23 cellular contexts compared by ENCODE assay signal in the genomic region with DNA sequence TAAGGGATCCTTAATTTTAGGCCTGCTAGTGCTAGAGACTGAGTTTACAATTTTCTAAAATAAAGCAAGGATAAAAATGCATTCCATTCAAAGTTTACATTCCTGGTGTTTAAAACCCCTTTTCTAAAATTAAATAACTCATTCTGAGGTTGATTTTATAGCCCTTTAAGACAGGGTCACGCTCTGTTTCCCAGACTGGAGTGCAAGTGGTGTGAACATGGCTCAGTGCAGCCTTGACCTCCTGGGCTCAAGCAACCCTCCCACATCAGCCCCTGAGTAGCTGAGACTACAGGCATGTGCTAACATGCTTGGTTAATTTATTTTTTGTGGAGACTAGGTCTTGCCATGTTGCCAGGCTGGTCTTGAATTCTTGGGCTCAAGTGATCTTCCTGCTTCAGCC. TPM values are rescaled to one million over a fixed set of nuclear protein-coding genes. Genes with fewer than 3 reads are reported as not detected.
A peak's percentile ranks its signal among the peaks of the same experiment; 100 is the strongest.
DNase-seq lines count a peak whose midpoint lies in the region; ATAC-seq and TF ChIP-seq lines count a peak whose summit lies in the region.
"Had no signal": no experiment of that assay in that cellular context is flagged by ENCODE, and none has a peak within 500 bp of the region (broad histone marks: within the 10 kb centered on the region; RNA-seq: fewer than 3 reads in every experiment).

No MANE protein-coding gene starts in this region.

- H3K79me2 ChIP-seq in SK-N-SH (ENCODE audit: insufficient read depth), result no peaks in the 10 kb centered on the region

- peaks cover 8% of the 10 kb centered on the region for H3F3A ChIP-seq in SK-N-SH (replicated peaks; ENCODE audit: insufficient read depth)

- no peak for TF ChIP-seq EP300 in SK-N-SH (IDR thresholded peaks at IDR 0.05; ENCODE audit: borderline replicate concordance in 1 of 2, low read depth in 1 of 2, low read length in 1 of 2)

- H3K36me3 ChIP-seq in SK-N-SH (replicated peaks in 1 of 2; ENCODE audit: control insufficient read depth in 1 of 2, insufficient read depth in 2 of 2, low read length in 1 of 2), result peaks cover 9 to 16% of the 10 kb centered on the region in 2 experiments
- H3K36me3 ChIP-seq in SK-N-MC (ENCODE audit: insufficient read depth, low read length), result peaks cover 21% of the 10 kb centered on the region
- H3K36me3 ChIP-seq: esophagus muscularis mucosa had no signal

- WGBS in SK-N-SH (ENCODE audit: low lambda C conversion rate), result 85% methylated on average over 1 of the region's 1 CpG

- H3K9me2 ChIP-seq in SK-N-SH, result no peaks in the 10 kb centered on the region

- H3K4me1 ChIP-seq in SK-N-SH (ENCODE audit: control insufficient read depth in 1 of 2, insufficient read depth in 2 of 2, low read depth in 1 of 2, low read length in 1 of 2), result no peaks in the 10 kb centered on the region
- H3K4me1 ChIP-seq: psoas muscle, testis had no signal

- POLR2A ChIA-PET in SK-N-SH (lab: Yijun Ruan, JAX), result no interaction called here

- DNase-seq in SK-N-SH, result no peak
- no peak for DNase-seq in SK-N-MC (ENCODE audit: low read depth, low spot score)
- DNase-seq in fibroblast of peridontal ligament (ENCODE audit: extremely low read depth), result peak; percentile 72
- DNase-seq in stimulated activated effector memory CD8-positive, alpha-beta T cell treated with anti-CD3 and anti-CD28 coated beads, Interleukin-12 subunit alpha, Interleukin-12 subunit beta, amount 100 ng/mL, for 72 hours (ENCODE audit: low spot score in 2 of 2), result no peak
- DNase-seq in central memory CD4-positive, alpha-beta T cell, result no peak
- DNase-seq in NCI-H510A (lab: John Stamatoyannopoulos, UW), result no peak
- DNase-seq in activated T-cell treated with anti-CD3 and anti-CD28 coated beads, Interleukin-2, amount 50 U/mL, for 1 hour, result no peak
- DNase-seq: activated CD8-positive, alpha-beta T cell treated with anti-CD3 and anti-CD28 coated beads for 36 hours; activated naive CD8-positive, alpha-beta T cell treated with anti-CD3 and anti-CD28 coated beads for 36 hours; CD4-positive, alpha-beta T cell; KBM-7; MV-4-11; NCI-H2081; NCI-H510A treated with DMSO at 0.1 percent for 48 hours; psoas muscle; Right ventricle myocardium superior; T-helper 1 cell; testis had no signal

- H3K4me2 ChIP-seq in SK-N-SH, result no peak overlapping the region

- no peaks in the 10 kb centered on the region for H3K27me3 ChIP-seq in SK-N-SH (ENCODE audit: insufficient read depth)
- H3K27me3 ChIP-seq: cardiac muscle cell, esophagus muscularis mucosa, testis had no signal

- TF ChIP-seq RAD21 in SK-N-SH (IDR thresholded peaks at IDR 0.05; ENCODE audit: low read length), result no peak

- no peak overlapping the region for H2AFZ ChIP-seq in SK-N-SH (ENCODE audit: low read depth)

- CTCF ChIA-PET in SK-N-SH (lab: Yijun Ruan, JAX), result interaction anchor here (1.2 kb wide), 1 partner anchor 87 kb away, joined by 3 read pairs; a partner anchor contains a TSS

- H3K36me3 Mint-ChIP-seq in stimulated activated effector memory CD8-positive, alpha-beta T cell treated with anti-CD3 and anti-CD28 coated beads, Interleukin-12 subunit alpha, Interleukin-12 subunit beta, amount 100 ng/mL, for 72 hours, result peaks cover 39% of the 10 kb centered on the region

- H3K9ac ChIP-seq in SK-N-SH (no peak overlapping the region), SK-N-MC (ENCODE audit: insufficient read length) (no peak overlapping the region)

- peak overlapping the region; percentile 49 for H3K27ac Mint-ChIP-seq in stimulated activated effector memory CD8-positive, alpha-beta T cell treated with anti-CD3 and anti-CD28 coated beads, Interleukin-12 subunit alpha, Interleukin-12 subunit beta, amount 100 ng/mL, for 72 hours
- H3K27ac Mint-ChIP-seq: activated CD8-positive, alpha-beta T cell treated with anti-CD3 and anti-CD28 coated beads for 36 hours; activated naive CD8-positive, alpha-beta T cell treated with anti-CD3 and anti-CD28 coated beads for 36 hours; CD4-positive, alpha-beta T cell had no signal

- H3K27ac ChIP-seq in SK-N-SH (ENCODE audit: low read depth in 2 of 2, low read length in 1 of 2) (no peak overlapping the region), SK-N-MC (peak overlapping the region; percentile 55)
- H3K27ac ChIP-seq: cardiac muscle cell, esophagus muscularis mucosa, psoas muscle, testis had no signal

- H3K9me3 Mint-ChIP-seq in stimulated activated effector memory CD8-positive, alpha-beta T cell treated with anti-CD3 and anti-CD28 coated beads, Interleukin-12 subunit alpha, Interleukin-12 subunit beta, amount 100 ng/mL, for 72 hours, result no peaks in the 10 kb centered on the region
- H3K9me3 Mint-ChIP-seq: activated CD8-positive, alpha-beta T cell treated with anti-CD3 and anti-CD28 coated beads for 36 hours; activated naive CD8-positive, alpha-beta T cell treated with anti-CD3 and anti-CD28 coated beads for 36 hours; CD4-positive, alpha-beta T cell; neural crest cell had no signal

- no peak overlapping the region for H3K4me3 Mint-ChIP-seq in stimulated activated effector memory CD8-positive, alpha-beta T cell treated with anti-CD3 and anti-CD28 coated beads, Interleukin-12 subunit alpha, Interleukin-12 subunit beta, amount 100 ng/mL, for 72 hours
- H3K4me3 Mint-ChIP-seq: activated CD8-positive, alpha-beta T cell treated with anti-CD3 and anti-CD28 coated beads for 36 hours; activated naive CD8-positive, alpha-beta T cell treated with anti-CD3 and anti-CD28 coated beads for 36 hours; CD4-positive, alpha-beta T cell; neural crest cell had no signal

- ATAC-seq in SK-N-SH treated with all-trans-retinoic acid at 6 μM for 48 hours, result peak; percentile 43
- no peak for ATAC-seq in stimulated activated effector memory CD8-positive, alpha-beta T cell treated with anti-CD3 and anti-CD28 coated beads, Interleukin-12 subunit alpha, Interleukin-12 subunit beta, amount 100 ng/mL, for 72 hours
- ATAC-seq: activated CD8-positive, alpha-beta T cell treated with anti-CD3 and anti-CD28 coated beads for 36 hours; HCT116 had no signal

- no peak overlapping the region for H3K4me3 ChIP-seq in SK-N-SH (ENCODE audit: low read depth in 2 of 2, low read length in 1 of 2)
- H3K4me3 ChIP-seq in SK-N-MC, result no peak overlapping the region
- H3K4me3 ChIP-seq: cardiac muscle cell, esophagus muscularis mucosa, psoas muscle, testis had no signal

- H3K9me3 ChIP-seq in SK-N-SH (no peaks in the 10 kb centered on the region), SK-N-MC (ENCODE audit: low read depth, low read length) (no peaks in the 10 kb centered on the region)
- H3K9me3 ChIP-seq: esophagus muscularis mucosa, psoas muscle, testis had no signal

- no peaks in the 10 kb centered on the region for H4K20me1 ChIP-seq in SK-N-SH (ENCODE audit: insufficient read depth)

- H3K4me1 Mint-ChIP-seq in stimulated activated effector memory CD8-positive, alpha-beta T cell treated with anti-CD3 and anti-CD28 coated beads, Interleukin-12 subunit alpha, Interleukin-12 subunit beta, amount 100 ng/mL, for 72 hours, result no peaks in the 10 kb centered on the region
- H3K4me1 Mint-ChIP-seq: neural crest cell had no signal

- TF ChIP-seq CTCF in SK-N-SH (IDR thresholded peaks at IDR 0.05), result no peak

TF ChIP-seq in SK-N-SH treated with all-trans-retinoic acid at 6 μM for 48 hours, 23 proteins besides CTCF, POLR2A, EP300 and RAD21:
- TF ChIP-seq TOX (CRISPR knock-in tag; IDR thresholded peaks at IDR 0.05; ENCODE audit: borderline replicate concordance) (no peak), ESRRG (CRISPR knock-in tag; IDR thresholded peaks at IDR 0.05) (no peak), ISL1 (CRISPR knock-in tag; IDR thresholded peaks at IDR 0.05) (no peak), BACH2 (CRISPR knock-in tag; IDR thresholded peaks at IDR 0.05; ENCODE audit: borderline replicate concordance) (no peak), OSR1 (CRISPR knock-in tag; IDR thresholded peaks at IDR 0.05) (no peak), ZNF8 (CRISPR knock-in tag; IDR thresholded peaks at IDR 0.05) (no peak), ZNF70 (CRISPR knock-in tag; IDR thresholded peaks at IDR 0.05) (no peak), ZNF565 (CRISPR knock-in tag; conservative IDR thresholded peaks at IDR 0.05; ENCODE audit: low read depth) (no peak), CSDC2 (CRISPR knock-in tag; IDR thresholded peaks at IDR 0.05) (no peak)
TF ChIP-seq in SK-N-SH treated with all-trans-retinoic acid at 6 μM for 48 hours: peak in this region for 0.

TF ChIP-seq in SK-N-SH, 30 proteins besides CTCF, POLR2A, EP300 and RAD21:
- no peak for TF ChIP-seq NRF1 (IDR thresholded peaks at IDR 0.05; ENCODE audit: low read depth, low read length)
- TF ChIP-seq, protein P1, sequence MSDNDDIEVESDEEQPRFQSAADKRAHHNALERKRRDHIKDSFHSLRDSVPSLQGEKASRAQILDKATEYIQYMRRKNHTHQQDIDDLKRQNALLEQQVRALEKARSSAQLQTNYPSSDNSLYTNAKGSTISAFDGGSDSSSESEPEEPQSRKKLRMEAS (IDR thresholded peaks at IDR 0.05; ENCODE audit: low read depth), result no peak
- TF ChIP-seq SIN3A (IDR thresholded peaks at IDR 0.05; ENCODE audit: borderline replicate concordance, low read depth, low read length), result no peak
- TF ChIP-seq, protein P2, sequence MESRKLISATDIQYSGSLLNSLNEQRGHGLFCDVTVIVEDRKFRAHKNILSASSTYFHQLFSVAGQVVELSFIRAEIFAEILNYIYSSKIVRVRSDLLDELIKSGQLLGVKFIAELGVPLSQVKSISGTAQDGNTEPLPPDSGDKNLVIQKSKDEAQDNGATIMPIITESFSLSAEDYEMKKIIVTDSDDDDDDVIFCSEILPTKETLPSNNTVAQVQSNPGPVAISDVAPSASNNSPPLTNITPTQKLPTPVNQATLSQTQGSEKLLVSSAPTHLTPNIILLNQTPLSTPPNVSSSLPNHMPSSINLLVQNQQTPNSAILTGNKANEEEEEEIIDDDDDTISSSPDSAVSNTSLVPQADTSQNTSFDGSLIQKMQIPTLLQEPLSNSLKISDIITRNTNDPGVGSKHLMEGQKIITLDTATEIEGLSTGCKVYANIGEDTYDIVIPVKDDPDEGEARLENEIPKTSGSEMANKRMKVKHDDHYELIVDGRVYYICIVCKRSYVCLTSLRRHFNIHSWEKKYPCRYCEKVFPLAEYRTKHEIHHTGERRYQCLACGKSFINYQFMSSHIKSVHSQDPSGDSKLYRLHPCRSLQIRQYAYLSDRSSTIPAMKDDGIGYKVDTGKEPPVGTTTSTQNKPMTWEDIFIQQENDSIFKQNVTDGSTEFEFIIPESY (IDR thresholded peaks at IDR 0.05; ENCODE audit: borderline replicate concordance, low read depth), result no peak
- TF ChIP-seq GATA2 (CRISPR knock-in tag; IDR thresholded peaks at IDR 0.05), result no peak
- no peak for TF ChIP-seq GABPA (IDR thresholded peaks at IDR 0.05; ENCODE audit: low read depth)
- TF ChIP-seq FOXM1 (IDR thresholded peaks at IDR 0.05; ENCODE audit: low read depth), result no peak
- no peak for TF ChIP-seq TCF12 (IDR thresholded peaks at IDR 0.05)

RNA-seq across cellular contexts. Expression of a gene that starts 6.8 kb away (rescaled TPM):
- 0.41 and 0.58 TPM in 2 replicates for polyA plus RNA-seq in SK-N-SH (2012; rRNA removed)
- 0.58 and 0.94 TPM in 2 replicates for polyA plus RNA-seq in SK-N-SH (2012; cell fraction: cytosol; rRNA removed)
- 1.5 and 2.3 TPM in 2 replicates for polyA plus RNA-seq in SK-N-SH (2012; cell fraction: nucleus; rRNA removed)

RNA-seq across cellular contexts. Expression of a gene that starts 36.0 kb away (rescaled TPM):
- polyA plus RNA-seq in SK-N-SH (2012; rRNA removed), result 35.9 and 50.1 TPM in 2 replicates
- 61.6 and 66.2 TPM in 2 replicates for polyA plus RNA-seq in SK-N-SH (2012; cell fraction: cytosol; rRNA removed)
- 16.0 and 32.9 TPM in 2 replicates for polyA plus RNA-seq in SK-N-SH (2012; cell fraction: nucleus; rRNA removed)
